Comparison of ENCODE assay signal across 11 cellular contexts in the genomic region with DNA sequence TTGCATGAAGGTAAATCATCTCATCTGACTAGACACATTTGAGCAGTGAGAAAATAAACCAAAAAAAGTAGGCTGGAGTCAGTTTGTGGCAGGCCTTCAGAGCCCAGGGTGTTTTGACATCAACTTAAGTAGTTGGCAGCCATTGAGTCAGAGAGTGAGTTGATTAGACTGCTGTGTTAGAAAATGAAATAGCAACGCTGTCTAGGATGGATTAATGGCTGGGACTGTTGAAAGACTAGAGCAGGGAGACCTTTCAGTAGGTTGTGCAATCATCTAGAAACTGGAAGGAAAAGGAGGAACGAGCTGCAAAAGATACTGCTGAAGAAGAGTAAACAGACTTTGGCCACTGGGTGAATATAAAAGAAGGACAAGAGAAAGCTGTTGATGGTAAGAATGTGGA. TPM values are rescaled to one million over a fixed set of nuclear protein-coding genes. Genes with fewer than 3 reads are reported as not detected.
A peak's percentile ranks its signal among the peaks of the same experiment; 100 is the strongest.
DNase-seq lines count a peak whose midpoint lies in the region; ATAC-seq and TF ChIP-seq lines count a peak whose summit lies in the region.
"Had no signal": no experiment of that assay in that cellular context is flagged by ENCODE, and none has a peak within 500 bp of the region (broad histone marks: within the 10 kb centered on the region; RNA-seq: fewer than 3 reads in every experiment).

No MANE protein-coding gene starts in this region.

- H3K27ac ChIP-seq in esophagus squamous epithelium (peak overlapping the region; percentile 76 to 90 (median 86)), muscle layer of duodenum (ENCODE audit: low read length) (peak overlapping the region; percentile 33), aorta (ENCODE audit: low read depth in 1 of 2, low read length in 2 of 2) (no peak overlapping the region)
- H3K27ac ChIP-seq: 22Rv1, SJCRH30 had no signal

- H3K27me3 ChIP-seq in esophagus squamous epithelium (no peaks in the 10 kb centered on the region), muscle layer of duodenum (ENCODE audit: low read depth, low read length) (no peaks in the 10 kb centered on the region), aorta (ENCODE audit: control insufficient read depth in 1 of 2, insufficient read depth in 2 of 2, low read length in 1 of 2) (no peaks in the 10 kb centered on the region)
- H3K27me3 ChIP-seq: SJCRH30 had no signal

- no peak for DNase-seq in Right ventricle myocardium inferior (ENCODE audit: missing footprints)
- DNase-seq in cardiac septum (ENCODE audit: low spot score) = no peak
- DNase-seq in esophagus squamous epithelium (lab: John Stamatoyannopoulos, UW) = no peak
- DNase-seq in aorta = no peak
- DNase-seq in stimulated activated CD4-positive, alpha-beta T cell treated with anti-CD3 and anti-CD28 coated beads, Interleukin-4, amount 100 ng/mL, for 4 hours = no peak
- DNase-seq in DMS153 treated with DMSO at 0.1 percent for 48 hours (lab: John Stamatoyannopoulos, UW; ENCODE audit: unreplicated experiment) = no peak
- DNase-seq in GM19240 (ENCODE audit: insufficient read length, low spot score) = no peak
- DNase-seq: activated CD4-positive, alpha-beta memory T cell treated with anti-CD3 and anti-CD28 coated beads for 36 hours had no signal

- H3K4me3 ChIP-seq in esophagus squamous epithelium = peak overlapping the region; percentile 4 to 22 (median 12)
- no peak overlapping the region for H3K4me3 ChIP-seq in muscle layer of duodenum (ENCODE audit: low read depth in 1 of 2, low read length in 2 of 2)
- H3K4me3 ChIP-seq in aorta (ENCODE audit: low read length in 2 of 2) = no peak overlapping the region
- H3K4me3 ChIP-seq: SJCRH30 had no signal

- 3 to 11% methylated on average over 2 of the region's 2 CpGs for WGBS in esophagus squamous epithelium, 2 donors
- WGBS in aorta, 2 donors = 28 to 40% methylated on average over 2 of the region's 2 CpGs

- no peaks in the 10 kb centered on the region for H3K9me3 ChIP-seq in esophagus squamous epithelium
- no peaks in the 10 kb centered on the region for H3K9me3 ChIP-seq in muscle layer of duodenum (ENCODE audit: control insufficient read depth in 1 of 2, low read length in 2 of 2)
- no peaks in the 10 kb centered on the region for H3K9me3 ChIP-seq in aorta (ENCODE audit: control insufficient read depth, low read length)

- ATAC-seq in Right ventricle myocardium inferior (peak; percentile 89), aorta (ENCODE audit: low FRiP score) (peak; percentile 71)

- H3K4me1 ChIP-seq in esophagus squamous epithelium (peaks cover 51 to 81% (median 60%) of the 10 kb centered on the region in 3 donors), muscle layer of duodenum (ENCODE audit: control insufficient read depth in 1 of 2, insufficient read depth in 2 of 2, low read length in 2 of 2) (peaks cover 6 to 29% of the 10 kb centered on the region in 2 donors), aorta (ENCODE audit: control insufficient read depth in 1 of 2, insufficient read depth in 2 of 2, low read length in 2 of 2) (no peaks in the 10 kb centered on the region)

- intact Hi-C loops in Right ventricle myocardium inferior (cut with DNase I) = no loop called here
- intact Hi-C loops in cardiac septum (cut with DNase I) = loop anchor here (2.0 to 5.0 kb wide), 2 partner anchors 30 to 51 kb away; no protein-coding TSS in a partner anchor
- intact Hi-C loops in esophagus squamous epithelium (cut with DNase I) = no loop called here
- intact Hi-C loops in aorta (cut with DNase I) = no loop called here

- H3K36me3 ChIP-seq in esophagus squamous epithelium = no peaks in the 10 kb centered on the region
- no peaks in the 10 kb centered on the region for H3K36me3 ChIP-seq in muscle layer of duodenum (ENCODE audit: control insufficient read depth in 1 of 2, insufficient read depth in 2 of 2, low read length in 2 of 2)
- no peaks in the 10 kb centered on the region for H3K36me3 ChIP-seq in aorta (ENCODE audit: control insufficient read depth in 1 of 2, insufficient read depth in 2 of 2, low read length in 1 of 2)
- H3K36me3 ChIP-seq: SJCRH30 had no signal

- TF ChIP-seq POLR2A in esophagus squamous epithelium (IDR thresholded peaks at IDR 0.05) = no peak

- peak in 1 of 6 experiments; percentile 11 for TF ChIP-seq CTCF in esophagus squamous epithelium (IDR thresholded peaks at IDR 0.05)

RNA-seq across cellular contexts. Expression of a gene that starts 28.6 kb away (rescaled TPM):
- total RNA-seq in Right ventricle myocardium inferior = 2.3 TPM
- total RNA-seq in cardiac septum = 2.6 TPM
- total RNA-seq in esophagus squamous epithelium = 1 to 10 TPM; 1.4 to 6.5 (median 2.1) TPM
- 1 to 10 TPM; 1.0 to 7.0 TPM for total RNA-seq in aorta
- under 1 TPM; 0.13 to 0.54 TPM for polyA plus RNA-seq in aorta
- total RNA-seq: activated CD4-positive, alpha-beta memory T cell treated with anti-CD3 and anti-CD28 coated beads for 36 hours had no signal

Comparison
In these comparisons a context has a peak if more than half of its experiments do, and no peak if none do; other contexts are left out.
1. H3K27ac ChIP-seq: peak in esophagus squamous epithelium (4 of 4) and muscle layer of duodenum (single experiment); none in aorta (0 of 2).
2. H3K4me3 ChIP-seq: peak in esophagus squamous epithelium (4 of 4); none in muscle layer of duodenum (0 of 2) and aorta (0 of 2).